In the genomic region with DNA sequence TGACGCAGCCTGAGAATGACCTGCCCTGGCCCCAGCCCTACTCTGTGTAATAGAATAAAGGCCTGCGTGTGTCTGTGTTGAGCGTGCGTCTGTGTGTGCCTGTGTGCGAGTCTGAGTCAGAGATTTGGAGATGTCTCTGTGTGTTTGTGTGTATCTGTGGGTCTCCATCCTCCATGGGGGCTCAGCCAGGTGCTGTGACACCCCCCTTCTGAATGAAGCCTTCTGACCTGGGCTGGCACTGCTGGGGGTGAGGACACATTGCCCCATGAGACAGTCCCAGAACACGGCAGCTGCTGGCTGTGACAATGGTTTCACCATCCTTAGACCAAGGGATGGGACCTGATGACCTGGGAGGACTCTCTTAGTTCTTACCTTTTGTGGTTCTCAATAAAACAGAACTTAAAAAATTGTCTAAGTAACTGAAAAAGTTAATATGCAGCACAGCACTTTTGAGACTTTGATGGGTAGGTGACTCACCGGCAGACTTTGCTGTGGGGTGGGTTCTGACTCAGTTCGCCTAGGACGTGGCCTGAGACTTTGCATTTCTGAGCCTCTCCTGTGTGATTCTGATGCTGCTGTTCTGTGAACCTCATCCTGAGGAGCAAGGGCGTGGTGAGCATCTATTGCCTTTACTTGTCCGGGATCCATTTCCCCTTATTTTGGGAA, we compare ENCODE assay signal across 13 cellular contexts. TPM values are rescaled to one million over a fixed set of nuclear protein-coding genes. Genes with fewer than 3 reads are reported as not detected.
DNase-seq lines count a peak whose midpoint lies in the region; ATAC-seq lines count a peak whose summit lies in the region.
"Had no signal": no experiment of that assay in that cellular context is flagged by ENCODE, and none has a peak within 500 bp of the region (broad histone marks: within the 10 kb centered on the region; RNA-seq: fewer than 3 reads in every experiment).

No MANE protein-coding gene starts in this region.

- H3K4me1 ChIP-seq in CD4-positive, CD25-positive, alpha-beta regulatory T cell (ENCODE audit: control insufficient read depth, insufficient read depth, low read length, poor library complexity, severe bottlenecking), result peaks cover 52% of the 10 kb centered on the region

- H3K27ac Mint-ChIP-seq in CD4-positive, CD25-positive, alpha-beta regulatory T cell, result peak overlapping the region; percentile 82 to 99 (median 89)
- H3K27ac Mint-ChIP-seq in activated naive CD4-positive, alpha-beta T cell treated with anti-CD3 and anti-CD28 coated beads for 36 hours, result peak overlapping the region; percentile 99
- H3K27ac Mint-ChIP-seq: activated B cell treated with CpG ODN at 0.5 μM for 24 hours had no signal

- peak in 1 of 3 donors; percentile 74 for DNase-seq in CD4-positive, CD25-positive, alpha-beta regulatory T cell
- peak; percentile 72 to 81 for DNase-seq in activated CD4-positive, alpha-beta T cell treated with anti-CD3 and anti-CD28 coated beads, Interleukin-2, amount 50 U/mL, for 48 hours
- peak; percentile 90 for DNase-seq in activated naive CD4-positive, alpha-beta T cell treated with anti-CD3 and anti-CD28 coated beads for 36 hours
- DNase-seq in stimulated activated CD4-positive, alpha-beta T cell treated with anti-CD3 and anti-CD28 coated beads, Interleukin-12 subunit alpha, Interleukin-12 subunit beta, amount 100 ng/mL, for 48 hours (ENCODE audit: low read depth in 2 of 3, low spot score in 1 of 3), result peak; percentile 61 to 73 (median 70)
- DNase-seq in Right ventricle myocardium superior, result no peak
- no peak for DNase-seq in NK-92 (lab: John Stamatoyannopoulos, UW; ENCODE audit: unreplicated experiment)
- DNase-seq: activated B cell treated with CpG ODN at 0.5 μM for 24 hours, NCI-H1092 treated with DMSO at 0.1 percent for 48 hours, NCI-H510A treated with DMSO at 0.1 percent for 48 hours, SIG-M5 had no signal

- peaks cover 22% of the 10 kb centered on the region for H3K36me3 Mint-ChIP-seq in CD4-positive, CD25-positive, alpha-beta regulatory T cell
- peaks cover 48% of the 10 kb centered on the region for H3K36me3 Mint-ChIP-seq in activated naive CD4-positive, alpha-beta T cell treated with anti-CD3 and anti-CD28 coated beads for 36 hours (ENCODE audit: low read depth)

- no peaks in the 10 kb centered on the region for H3K9me3 ChIP-seq in CD4-positive, CD25-positive, alpha-beta regulatory T cell (ENCODE audit: control insufficient read depth in 2 of 2, low read length in 2 of 2)

- H3K9me3 Mint-ChIP-seq in CD4-positive, CD25-positive, alpha-beta regulatory T cell, result peaks cover 0 to 7% (median 0%) of the 10 kb centered on the region in 7 donors
- H3K9me3 Mint-ChIP-seq in activated naive CD4-positive, alpha-beta T cell treated with anti-CD3 and anti-CD28 coated beads for 36 hours, result peaks cover 7% of the 10 kb centered on the region

- peaks cover 22% of the 10 kb centered on the region for H3K36me3 ChIP-seq in CD4-positive, CD25-positive, alpha-beta regulatory T cell (ENCODE audit: control insufficient read depth, insufficient read depth, low read length)

- peak overlapping the region; percentile 66 for H3K27ac ChIP-seq in CD4-positive, CD25-positive, alpha-beta regulatory T cell (ENCODE audit: insufficient read depth, low read length, poor library complexity, severe bottlenecking)

- no peak overlapping the region for H3K4me3 ChIP-seq in CD4-positive, CD25-positive, alpha-beta regulatory T cell (ENCODE audit: low read depth, low read length)

- intact Hi-C loops in activated naive CD4-positive, alpha-beta T cell treated with anti-CD3 and anti-CD28 coated beads for 36 hours (cut with micrococcal nuclease), result loop anchor here (1.0 kb wide), 3 partner anchors 18 to 31 kb away; no protein-coding TSS in a partner anchor
- intact Hi-C loops in Right ventricle myocardium superior (cut with DNase I), result no loop called here

- peaks cover 5% of the 10 kb centered on the region for H3K27me3 Mint-ChIP-seq in CD4-positive, CD25-positive, alpha-beta regulatory T cell
- no peaks in the 10 kb centered on the region for H3K27me3 Mint-ChIP-seq in activated naive CD4-positive, alpha-beta T cell treated with anti-CD3 and anti-CD28 coated beads for 36 hours (ENCODE audit: low read depth)
- H3K27me3 Mint-ChIP-seq: activated B cell treated with CpG ODN at 0.5 μM for 24 hours had no signal

- H3K27me3 ChIP-seq in CD4-positive, CD25-positive, alpha-beta regulatory T cell (ENCODE audit: control insufficient read depth, insufficient read depth, low read length), result no peaks in the 10 kb centered on the region

- peak; percentile 76 to 77 for ATAC-seq in CD4-positive, CD25-positive, alpha-beta regulatory T cell (ENCODE audit: low read depth in 2 of 2)
- no peak for ATAC-seq in Right ventricle myocardium superior (ENCODE audit: poor library complexity)
- no peak for ATAC-seq in GM18861 (IDR thresholded peaks at IDR 0.05; ENCODE audit: unreplicated experiment)
- ATAC-seq in HG03469 (IDR thresholded peaks at IDR 0.05; ENCODE audit: unreplicated experiment), result no peak
- ATAC-seq: sciatic nerve had no signal

- H3K4me1 Mint-ChIP-seq in CD4-positive, CD25-positive, alpha-beta regulatory T cell, result peaks cover 14 to 65% (median 38%) of the 10 kb centered on the region in 4 donors
- H3K4me1 Mint-ChIP-seq in activated naive CD4-positive, alpha-beta T cell treated with anti-CD3 and anti-CD28 coated beads for 36 hours (ENCODE audit: low read depth), result peaks cover 65% of the 10 kb centered on the region

- peak overlapping the region; percentile 82 to 94 (median 88) for H3K4me3 Mint-ChIP-seq in CD4-positive, CD25-positive, alpha-beta regulatory T cell
- H3K4me3 Mint-ChIP-seq in activated naive CD4-positive, alpha-beta T cell treated with anti-CD3 and anti-CD28 coated beads for 36 hours, result peak overlapping the region; percentile 11
- H3K4me3 Mint-ChIP-seq: activated B cell treated with CpG ODN at 0.5 μM for 24 hours had no signal

- CTCF ChIA-PET in activated naive CD4-positive, alpha-beta T cell treated with anti-CD3 and anti-CD28 coated beads for 36 hours (lab: Charles Lee), result no interaction called here

RNA-seq across cellular contexts. Expression of a gene that starts 5.7 kb away (rescaled TPM):
- total RNA-seq in CD4-positive, CD25-positive, alpha-beta regulatory T cell, result 282 TPM
- polyA plus RNA-seq in CD4-positive, CD25-positive, alpha-beta regulatory T cell, result 100 to 1,000 TPM; 287 to 429 (median 317) TPM
- total RNA-seq in activated naive CD4-positive, alpha-beta T cell treated with anti-CD3 and anti-CD28 coated beads for 36 hours, result 100 to 1,000 TPM; 122 to 128 TPM
- total RNA-seq in Right ventricle myocardium superior, result 2.4 TPM

RNA-seq across cellular contexts. Expression of a gene that starts 15.9 kb away (rescaled TPM):
- total RNA-seq in CD4-positive, CD25-positive, alpha-beta regulatory T cell, result 24.5 TPM
- 10 to 100 TPM; 22.3 to 32.9 (median 25.2) TPM for polyA plus RNA-seq in CD4-positive, CD25-positive, alpha-beta regulatory T cell
- 10 to 100 TPM; 10.3 to 10.5 TPM for total RNA-seq in activated naive CD4-positive, alpha-beta T cell treated with anti-CD3 and anti-CD28 coated beads for 36 hours
- 15.3 TPM for total RNA-seq in Right ventricle myocardium superior

RNA-seq across cellular contexts. Expression of a gene that starts 39.8 kb away (rescaled TPM):
- total RNA-seq in CD4-positive, CD25-positive, alpha-beta regulatory T cell, result 96.2 TPM
- polyA plus RNA-seq in CD4-positive, CD25-positive, alpha-beta regulatory T cell, result 10 to 100 TPM; 22.9 to 30.3 (median 24.9) TPM
- 10 to 100 TPM; 55.5 to 58.9 TPM for total RNA-seq in activated naive CD4-positive, alpha-beta T cell treated with anti-CD3 and anti-CD28 coated beads for 36 hours
- total RNA-seq in Right ventricle myocardium superior, result 15.8 TPM

RNA-seq across cellular contexts. Expression of a gene that starts 58.7 kb away (rescaled TPM):
- 0.52 TPM for total RNA-seq in CD4-positive, CD25-positive, alpha-beta regulatory T cell
- 1 to 10 TPM in 1 of 4 donors, not detected in 3; 2.8 TPM for polyA plus RNA-seq in CD4-positive, CD25-positive, alpha-beta regulatory T cell
- total RNA-seq in activated naive CD4-positive, alpha-beta T cell treated with anti-CD3 and anti-CD28 coated beads for 36 hours, result under 1 TPM; 0.19 to 0.22 TPM
- not detected for total RNA-seq in Right ventricle myocardium superior

Comparison
In these comparisons a context has a peak if more than half of its experiments do, and no peak if none do; other contexts are left out.
1. ATAC-seq: peak in CD4-positive, CD25-positive, alpha-beta regulatory T cell (2 of 2); none in Right ventricle myocardium superior (single experiment), GM18861 (single experiment) and HG03469 (single experiment).
2. DNase-seq: peak in activated CD4-positive, alpha-beta T cell treated with anti-CD3 and anti-CD28 coated beads, Interleukin-2, amount 50 U/mL, for 48 hours (2 of 2), activated naive CD4-positive, alpha-beta T cell treated with anti-CD3 and anti-CD28 coated beads for 36 hours (single experiment) and stimulated activated CD4-positive, alpha-beta T cell treated with anti-CD3 and anti-CD28 coated beads, Interleukin-12 subunit alpha, Interleukin-12 subunit beta, amount 100 ng/mL, for 48 hours (3 of 3); none in Right ventricle myocardium superior (single experiment) and NK-92 (single experiment).
3. RNA of a gene that starts 5.7 kb away (total RNA-seq): 282 TPM in CD4-positive, CD25-positive, alpha-beta regulatory T cell (single experiment) and 122 to 128 TPM in activated naive CD4-positive, alpha-beta T cell treated with anti-CD3 and anti-CD28 coated beads for 36 hours; 2.4 TPM in Right ventricle myocardium superior (single experiment); every median in the first group is over 10 times any median in the second.